ENCODE assay signal across 8 cellular contexts in genomic region chr4:25859429-25860148, GRCh38. TPM values are rescaled to one million over a fixed set of nuclear protein-coding genes. Genes with fewer than 3 reads are reported as not detected.
DNase-seq lines count a peak whose midpoint lies in the region; ATAC-seq and TF ChIP-seq lines count a peak whose summit lies in the region.

No MANE protein-coding gene starts in this region.

- no peaks in the 10 kb centered on the region for H3K36me3 ChIP-seq in stomach

- H3K36me3 Mint-ChIP-seq in IgD-negative memory B cell = peaks cover 6% of the 10 kb centered on the region

- peaks cover 38 to 61% (median 60%) of the 10 kb centered on the region in 3 donors for H3K4me1 Mint-ChIP-seq in IgD-negative memory B cell

- peak; percentile 20 for DNase-seq in activated effector memory CD4-positive, alpha-beta T cell treated with Interleukin-2 at 50 U/mL for 16 hours
- DNase-seq in stomach (no peak), NCI-H2107 (lab: John Stamatoyannopoulos, UW) (no peak), HPDE6-E6E7 (ENCODE audit: extremely low spot score) (no peak)
- no peak for DNase-seq in stimulated activated CD8-positive, alpha-beta memory T cell treated with anti-CD3 and anti-CD28 coated beads, Interleukin-4, amount 100 ng/mL, for 48 hours

- intact Hi-C loops in stomach (cut with DNase I; ENCODE audit: low total_unique reads) = no loop called here

- ATAC-seq in GM19395 (IDR thresholded peaks at IDR 0.05; ENCODE audit: unreplicated experiment) = peak; percentile 55

- no peak for TF ChIP-seq CTCF in stomach (IDR thresholded peaks at IDR 0.05)

- H3K27ac ChIP-seq in stomach = peak overlapping the region; percentile 76 to 98 (median 93)

- 31 to 42% (median 41%) methylated on average over 6 of the region's 6 CpGs for WGBS in stomach, 5 donors

- no peak for TF ChIP-seq EP300 in stomach (IDR thresholded peaks at IDR 0.05)

- peak overlapping the region; percentile 88 to 99 (median 97) for H3K27ac Mint-ChIP-seq in IgD-negative memory B cell

- TF ChIP-seq POLR2A in stomach (IDR thresholded peaks at IDR 0.05) = no peak

- H3K4me3 Mint-ChIP-seq in IgD-negative memory B cell = peak overlapping the region; percentile 84 to 100 (median 100)

- H3K9me3 ChIP-seq in stomach = no peaks in the 10 kb centered on the region

- no peaks in the 10 kb centered on the region for H3K27me3 ChIP-seq in stomach

- peaks cover 24 to 90% (median 82%) of the 10 kb centered on the region in 4 donors for H3K4me1 ChIP-seq in stomach

- H3K27me3 Mint-ChIP-seq in IgD-negative memory B cell = no peaks in the 10 kb centered on the region

- peak overlapping the region; percentile 43; the same call in 1 of the 2 replicates for H3K4me3 ChIP-seq in GM08714 (ENCODE audit: low read length)
- peak overlapping the region in 1 of 4 donors; percentile 82 for H3K4me3 ChIP-seq in stomach

- H3K9me3 Mint-ChIP-seq in IgD-negative memory B cell = peaks cover 0 to 3% (median 0%) of the 10 kb centered on the region in 3 donors

RNA-seq across cellular contexts. Expression of gene SEL1L3, which starts 3.2 kb away (rescaled TPM):
- 174 TPM for polyA plus RNA-seq in IgD-negative memory B cell
- 100 to 1,000 TPM in 3 of 5 donors, 10 to 100 TPM in 1, 1 to 10 TPM in 1; 4.1 to 173 (median 113) TPM for total RNA-seq in stomach
- polyA plus RNA-seq in stomach = 10 to 100 TPM; 16.6 to 48.1 (median 21.5) TPM

RNA-seq across cellular contexts. Expression of gene SMIM20, which starts 54.4 kb away (rescaled TPM):
- polyA plus RNA-seq in IgD-negative memory B cell (65.3 TPM), stomach (10 to 100 TPM; 43.8 to 85.1 (median 60.3) TPM)
- total RNA-seq in stomach = 10 to 100 TPM in 4 of 5 donors, not detected in 1; 19.4 to 85.3 (median 36.8) TPM
